ENCODE assay signal across 1 cellular context in the genomic region with DNA sequence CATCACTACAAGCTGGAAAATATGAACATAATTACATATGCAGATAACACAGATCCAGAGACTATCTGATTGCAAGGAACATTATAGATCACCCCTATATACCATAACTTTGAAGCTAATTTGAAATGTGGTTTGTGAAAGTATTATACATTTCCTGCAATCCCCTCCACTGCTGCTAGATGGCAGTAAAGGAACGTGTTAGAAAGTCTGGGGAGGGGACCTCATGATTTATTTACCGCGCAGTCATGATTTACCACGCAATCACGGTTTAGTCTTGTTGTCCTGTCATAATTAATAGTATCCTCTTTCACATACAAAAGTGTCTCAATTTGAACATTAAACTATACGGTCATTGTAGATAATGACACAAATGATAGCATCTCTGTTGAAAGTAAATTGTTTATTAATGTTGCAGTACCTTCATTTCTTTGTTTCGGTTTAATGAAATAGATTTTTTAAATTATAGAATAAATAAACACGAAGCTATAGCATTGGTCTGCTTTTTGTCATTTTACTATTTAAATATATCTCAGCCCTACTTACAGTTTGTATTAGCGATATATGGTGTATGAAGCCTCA.
TF ChIP-seq lines count a peak whose summit lies in the region.

No MANE protein-coding gene starts in this region.

TF ChIP-seq in H1, 55 proteins besides CTCF, POLR2A, EP300 and RAD21 (continued from another document):
- TF ChIP-seq, protein P1, sequence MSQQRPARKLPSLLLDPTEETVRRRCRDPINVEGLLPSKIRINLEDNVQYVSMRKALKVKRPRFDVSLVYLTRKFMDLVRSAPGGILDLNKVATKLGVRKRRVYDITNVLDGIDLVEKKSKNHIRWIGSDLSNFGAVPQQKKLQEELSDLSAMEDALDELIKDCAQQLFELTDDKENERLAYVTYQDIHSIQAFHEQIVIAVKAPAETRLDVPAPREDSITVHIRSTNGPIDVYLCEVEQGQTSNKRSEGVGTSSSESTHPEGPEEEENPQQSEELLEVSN (IDR thresholded peaks at IDR 0.05): peak; percentile 86
- TF ChIP-seq GABPA (IDR thresholded peaks at IDR 0.05; ENCODE audit: borderline replicate concordance, insufficient read depth, low read length) (no peak), BRCA1 (IDR thresholded peaks at IDR 0.05; ENCODE audit: low read depth, low read length) (no peak), SIX5 (IDR thresholded peaks at IDR 0.05; ENCODE audit: low read depth, low read length) (no peak)
- TF ChIP-seq, protein P2, sequence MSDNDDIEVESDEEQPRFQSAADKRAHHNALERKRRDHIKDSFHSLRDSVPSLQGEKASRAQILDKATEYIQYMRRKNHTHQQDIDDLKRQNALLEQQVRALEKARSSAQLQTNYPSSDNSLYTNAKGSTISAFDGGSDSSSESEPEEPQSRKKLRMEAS (IDR thresholded peaks at IDR 0.05): peak; percentile 46; the same call in 1 of the 2 replicates
